1 cellular context compared by ENCODE assay signal in genomic region chr12:70590549-70591226, GRCh38.
TF ChIP-seq lines count a peak whose summit lies in the region.

No MANE protein-coding gene starts in this region.

TF ChIP-seq in K562, 482 proteins besides CTCF, POLR2A, EP300 and RAD21 (continued from another document):
- peak; percentile 85 for TF ChIP-seq ZNF175 (CRISPR knock-in tag; IDR thresholded peaks at IDR 0.05; ENCODE audit: low read depth)
- TF ChIP-seq XRCC3 (IDR thresholded peaks at IDR 0.05), result no peak
- TF ChIP-seq, protein P1, sequence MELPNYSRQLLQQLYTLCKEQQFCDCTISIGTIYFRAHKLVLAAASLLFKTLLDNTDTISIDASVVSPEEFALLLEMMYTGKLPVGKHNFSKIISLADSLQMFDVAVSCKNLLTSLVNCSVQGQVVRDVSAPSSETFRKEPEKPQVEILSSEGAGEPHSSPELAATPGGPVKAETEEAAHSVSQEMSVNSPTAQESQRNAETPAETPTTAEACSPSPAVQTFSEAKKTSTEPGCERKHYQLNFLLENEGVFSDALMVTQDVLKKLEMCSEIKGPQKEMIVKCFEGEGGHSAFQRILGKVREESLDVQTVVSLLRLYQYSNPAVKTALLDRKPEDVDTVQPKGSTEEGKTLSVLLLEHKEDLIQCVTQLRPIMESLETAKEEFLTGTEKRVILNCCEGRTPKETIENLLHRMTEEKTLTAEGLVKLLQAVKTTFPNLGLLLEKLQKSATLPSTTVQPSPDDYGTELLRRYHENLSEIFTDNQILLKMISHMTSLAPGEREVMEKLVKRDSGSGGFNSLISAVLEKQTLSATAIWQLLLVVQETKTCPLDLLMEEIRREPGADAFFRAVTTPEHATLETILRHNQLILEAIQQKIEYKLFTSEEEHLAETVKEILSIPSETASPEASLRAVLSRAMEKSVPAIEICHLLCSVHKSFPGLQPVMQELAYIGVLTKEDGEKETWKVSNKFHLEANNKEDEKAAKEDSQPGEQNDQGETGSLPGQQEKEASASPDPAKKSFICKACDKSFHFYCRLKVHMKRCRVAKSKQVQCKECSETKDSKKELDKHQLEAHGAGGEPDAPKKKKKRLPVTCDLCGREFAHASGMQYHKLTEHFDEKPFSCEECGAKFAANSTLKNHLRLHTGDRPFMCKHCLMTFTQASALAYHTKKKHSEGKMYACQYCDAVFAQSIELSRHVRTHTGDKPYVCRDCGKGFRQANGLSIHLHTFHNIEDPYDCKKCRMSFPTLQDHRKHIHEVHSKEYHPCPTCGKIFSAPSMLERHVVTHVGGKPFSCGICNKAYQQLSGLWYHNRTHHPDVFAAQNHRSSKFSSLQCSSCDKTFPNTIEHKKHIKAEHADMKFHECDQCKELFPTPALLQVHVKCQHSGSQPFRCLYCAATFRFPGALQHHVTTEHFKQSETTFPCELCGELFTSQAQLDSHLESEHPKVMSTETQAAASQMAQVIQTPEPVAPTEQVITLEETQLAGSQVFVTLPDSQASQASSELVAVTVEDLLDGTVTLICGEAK (IDR thresholded peaks at IDR 0.05), result no peak
- TF ChIP-seq, protein P1 (CRISPR knock-in tag; IDR thresholded peaks at IDR 0.05), result no peak
- TF ChIP-seq TRIM24 (IDR thresholded peaks at IDR 0.05), result peak; percentile 75 to 81; a peak in 2 of 4 replicates
- TF ChIP-seq ZNF431 (CRISPR knock-in tag; IDR thresholded peaks at IDR 0.05), result no peak
- peak; percentile 61; the same call in 1 of the 2 replicates for TF ChIP-seq ATF7 (IDR thresholded peaks at IDR 0.05)
- peak; percentile 79 for TF ChIP-seq CEBPG (CRISPR knock-in tag; IDR thresholded peaks at IDR 0.05)
- TF ChIP-seq CEBPG (tag; conservative IDR thresholded peaks at IDR 0.05 in 1 of 2, IDR thresholded peaks at IDR 0.05 in 1 of 2), result peak; percentile 84 to 97
- no peak for TF ChIP-seq NR2C2 (CRISPR knock-in tag; IDR thresholded peaks at IDR 0.05)
- peak; percentile 50; the same call in 1 of the 2 replicates for TF ChIP-seq NR2C2 (tag; IDR thresholded peaks at IDR 0.05)
- TF ChIP-seq ZNF384 (IDR thresholded peaks at IDR 0.05; ENCODE audit: low read depth, low read length), result peak; percentile 82
- peak; percentile 36; the same call in 1 of the 2 replicates for TF ChIP-seq EP400 (IDR thresholded peaks at IDR 0.05)
